10 cellular contexts compared by ENCODE assay signal in the genomic region with DNA sequence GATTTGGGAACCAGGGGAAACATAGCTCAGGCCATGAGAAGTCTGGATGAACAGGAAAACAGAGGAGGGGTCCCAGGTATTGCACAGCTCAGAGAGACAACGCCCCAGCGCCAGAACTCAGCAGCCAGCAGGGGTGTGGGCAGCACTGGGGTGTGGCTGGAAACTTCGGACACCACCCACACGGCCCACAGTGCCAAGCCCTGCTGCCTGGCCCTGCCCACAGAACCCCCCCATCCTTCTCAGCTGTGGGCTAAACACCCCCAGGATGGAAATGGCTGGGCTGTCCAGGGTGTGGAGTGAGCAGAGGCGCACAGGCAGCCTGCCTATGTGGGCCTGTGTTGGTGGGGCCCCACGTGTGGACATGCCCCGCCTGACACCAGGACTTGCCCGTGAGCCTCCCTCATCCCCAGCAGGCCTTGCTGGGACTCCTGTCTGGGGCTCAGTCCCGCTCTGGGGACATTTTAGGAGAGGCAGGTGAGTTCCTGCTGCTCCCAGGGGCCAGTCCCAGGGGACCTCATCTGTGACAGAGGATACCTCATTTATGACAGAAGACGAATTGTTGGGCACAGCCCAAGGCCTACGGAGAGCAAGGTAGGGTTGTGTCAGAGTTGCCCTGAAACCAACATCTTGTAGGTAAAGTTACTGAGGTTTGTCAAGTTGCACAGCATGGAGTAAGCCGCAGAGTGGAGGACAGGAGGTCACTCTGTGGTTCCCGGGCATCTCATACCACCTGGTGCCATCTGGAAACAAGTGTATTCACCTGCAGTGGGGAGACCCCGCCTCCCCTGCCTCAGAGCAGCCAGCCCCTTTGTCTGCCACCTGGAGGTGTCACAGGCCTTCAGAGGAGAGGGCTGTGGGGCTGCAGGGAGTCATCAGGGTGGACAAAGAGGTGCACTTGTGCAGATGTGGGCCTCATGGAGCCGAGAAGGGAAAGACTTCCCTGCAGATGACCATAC.
DNase-seq lines count a peak whose midpoint lies in the region; ATAC-seq, FAIRE-seq and TF ChIP-seq lines count a peak whose summit lies in the region.
"Had no signal": no experiment of that assay in that cellular context is flagged by ENCODE, and none has a peak within 500 bp of the region (broad histone marks: within the 10 kb centered on the region; RNA-seq: fewer than 3 reads in every experiment).

No MANE protein-coding gene starts in this region.

- H3K14ac ChIP-seq in trophoblast cell (ENCODE audit: low read length), result peak overlapping the region; percentile 22

- intact Hi-C loops in GM12878 (cut with micrococcal nuclease; ENCODE audit: unreplicated experiment), result no loop called here

- 0 out of 2 replicates have a peak, but pooled peaks have one; percentile 7 for TF ChIP-seq RAD21 in GM12878 (IDR thresholded peaks at IDR 0.05; ENCODE audit: insufficient read depth, low read depth, low read length)

- H4K8ac ChIP-seq in trophoblast cell (ENCODE audit: low read depth, low read length), result no peak overlapping the region

- WGBS in GM12878 (ENCODE audit: insufficient coverage, insufficient replicate concordance, low lambda C conversion rate, missing lambda C conversion rate), result 48% methylated on average over 15 of the region's 15 CpGs
- WGBS in trophoblast cell (ENCODE audit: extremely low coverage, insufficient coverage, insufficient read length), result no CpG with 5 or more reads among the region's 15 CpGs

- no peak overlapping the region for H3K18ac ChIP-seq in trophoblast cell (ENCODE audit: low read length)

- H3K36me3 ChIP-seq in GM12878 (ENCODE audit: control insufficient read depth in 2 of 2, insufficient read depth in 2 of 2, low read length in 1 of 2) (no peaks in the 10 kb centered on the region), trophoblast cell (ENCODE audit: control insufficient read depth in 1 of 2, insufficient read depth in 2 of 2, low read length in 2 of 2) (no peaks in the 10 kb centered on the region)

- POLR2A ChIA-PET in GM12878 (lab: Charles Lee), result no interaction called here

- RAD21 ChIA-PET in GM12878 (lab: Charles Lee; ENCODE audit: unreplicated experiment), result interaction anchor here (0.9 to 1.8 kb wide), 3 partner anchors 14 to 263 kb away, joined by 4 to 6 read pairs (median 4); no protein-coding TSS in a partner anchor

- no peak for TF ChIP-seq POLR2A in GM12878 (IDR thresholded peaks at IDR 0.05; ENCODE audit: low read depth, low read length)

- no peaks in the 10 kb centered on the region for H4K20me1 ChIP-seq in GM12878 (ENCODE audit: control insufficient read depth, insufficient read depth)

- DNase-seq in GM03348 (ENCODE audit: low spot score) (peak; percentile 3), NCI-H146 treated with DMSO at 0.1 percent for 48 hours (lab: John Stamatoyannopoulos, UW; ENCODE audit: unreplicated experiment) (peak; percentile 8), GM12878 (ENCODE audit: low read depth, low spot score) (no peak), trophoblast cell (no peak), urothelium cell line (ENCODE audit: low spot score) (no peak), NCI-H526 (lab: John Stamatoyannopoulos, UW) (no peak)
- DNase-seq: NCI-H1930, SIG-M5 had no signal

- no peak overlapping the region for H3K23ac ChIP-seq in trophoblast cell (ENCODE audit: low read length)

- ATAC-seq in GM12878 (no peak), GM21737 (IDR thresholded peaks at IDR 0.05; ENCODE audit: unreplicated experiment) (no peak)

- FAIRE-seq in GM12878 (lab: Jason Lieb, UNC) (no peak), urothelium cell line (lab: Jason Lieb, UNC) (no peak)
- FAIRE-seq: D721Med had no signal

- peaks cover 2% of the 10 kb centered on the region for H3K79me1 ChIP-seq in trophoblast cell (ENCODE audit: low read length)

- SMC1A ChIA-PET in GM12878 (lab: Charles Lee; ENCODE audit: uncharacterized antibody, unreplicated experiment), result interaction anchor here (0.9 to 1.2 kb wide), 3 partner anchors 9 to 30 kb away, joined by 3 read pairs; no protein-coding TSS in a partner anchor

- TF ChIP-seq EP300 in GM12878 (IDR thresholded peaks at IDR 0.05; ENCODE audit: borderline replicate concordance in 1 of 2, control insufficient read depth in 1 of 2, low read depth in 2 of 2, low read length in 2 of 2), result no peak

- H4K12ac ChIP-seq in trophoblast cell (ENCODE audit: low read depth, low read length), result no peak overlapping the region

- H3K4me2 ChIP-seq in GM12878 (ENCODE audit: control insufficient read depth, insufficient read depth) (no peak overlapping the region), trophoblast cell (ENCODE audit: low read length) (no peak overlapping the region)

- no peak overlapping the region for H2BK5ac ChIP-seq in trophoblast cell (ENCODE audit: low read depth, low read length, poor library complexity)

- H3K9me3 ChIP-seq in GM12878 (replicated peaks; ENCODE audit: control insufficient read depth, insufficient read depth, low read length), result no peaks in the 10 kb centered on the region
- no peaks in the 10 kb centered on the region for H3K9me3 ChIP-seq in trophoblast cell (ENCODE audit: insufficient read depth, low read depth, low read length)

- H3K4me1 ChIP-seq in GM12878 (ENCODE audit: control insufficient read depth, insufficient read depth, low read length) (no peaks in the 10 kb centered on the region), trophoblast cell (ENCODE audit: control insufficient read depth in 1 of 2, insufficient read depth in 2 of 2, low read length in 2 of 2) (peaks cover 0 to 5% of the 10 kb centered on the region in 2 experiments)

- no peak for TF ChIP-seq CTCF in GM12878 (IDR thresholded peaks at IDR 0.05 in 2 of 3, conservative IDR thresholded peaks at IDR 0.05 in 1 of 3; ENCODE audit: control insufficient read depth in 2 of 3, extremely low read depth in 1 of 3, insufficient read depth in 1 of 3, low read depth in 3 of 3, low read length in 3 of 3)

- H3K4me3 ChIP-seq in GM12878, result no peak overlapping the region
- H3K4me3 ChIP-seq in trophoblast cell (ENCODE audit: low read depth, low read length), result no peak overlapping the region

- in situ Hi-C loops in GM12878 (cut with MboI), result no loop called here

- H2AFZ ChIP-seq in GM12878 (ENCODE audit: control insufficient read depth, low read depth, low read length), result no peak overlapping the region
- H2AFZ ChIP-seq in trophoblast cell (ENCODE audit: insufficient read depth, low read length, poor library complexity), result no peak overlapping the region

- no peak overlapping the region for H2BK12ac ChIP-seq in trophoblast cell (ENCODE audit: low read length)

- no peaks in the 10 kb centered on the region for H3K79me2 ChIP-seq in GM12878 (ENCODE audit: control insufficient read depth, insufficient read depth, low read length)
- no peaks in the 10 kb centered on the region for H3K79me2 ChIP-seq in trophoblast cell (ENCODE audit: control insufficient read depth, insufficient read depth, low read length, poor library complexity)

- CTCF ChIA-PET in GM12878 (lab: Yijun Ruan, JAX), result interaction anchor here (0.9 to 1.0 kb wide), 2 partner anchors 14 to 27 kb away, joined by 3 read pairs; no protein-coding TSS in a partner anchor

- H2AK5ac ChIP-seq in trophoblast cell (ENCODE audit: low read length), result peak overlapping the region; percentile 33

- no peak overlapping the region for H3K27ac ChIP-seq in GM12878 (ENCODE audit: control insufficient read depth, insufficient read depth)
- H3K27ac ChIP-seq in trophoblast cell (ENCODE audit: low read depth, low read length), result no peak overlapping the region

- H3K9ac ChIP-seq in GM12878 (ENCODE audit: control insufficient read depth, insufficient read depth, low read length) (no peak overlapping the region), trophoblast cell (ENCODE audit: low read length) (no peak overlapping the region)

- H4K91ac ChIP-seq in trophoblast cell (ENCODE audit: low read depth, low read length), result peak overlapping the region; percentile 8

- BruUV-seq in GM12878 (replicated peaks; lab: Mats Ljungman, UMichigan), result no TSS peak

- no peak overlapping the region for H2BK120ac ChIP-seq in trophoblast cell (ENCODE audit: insufficient read depth, low read length, poor library complexity)

- H3K27me3 ChIP-seq in GM12878 (replicated peaks in 1 of 2; ENCODE audit: control insufficient read depth in 2 of 2, insufficient read depth in 2 of 2, low read length in 1 of 2), result no peaks in the 10 kb centered on the region; a peak in 3 of 4 replicates
- H3K27me3 ChIP-seq in trophoblast cell (ENCODE audit: insufficient read depth, low read length), result no peaks in the 10 kb centered on the region

- H3K4ac ChIP-seq in trophoblast cell (ENCODE audit: low read depth, low read length), result no peak overlapping the region

TF ChIP-seq in GM12878, 131 proteins besides CTCF, POLR2A, EP300 and RAD21 (continues in another document):
- no peak for TF ChIP-seq HDGF (IDR thresholded peaks at IDR 0.05)
- TF ChIP-seq MTA3 (IDR thresholded peaks at IDR 0.05; ENCODE audit: borderline replicate concordance, low read length), result no peak
- TF ChIP-seq, protein P1, sequence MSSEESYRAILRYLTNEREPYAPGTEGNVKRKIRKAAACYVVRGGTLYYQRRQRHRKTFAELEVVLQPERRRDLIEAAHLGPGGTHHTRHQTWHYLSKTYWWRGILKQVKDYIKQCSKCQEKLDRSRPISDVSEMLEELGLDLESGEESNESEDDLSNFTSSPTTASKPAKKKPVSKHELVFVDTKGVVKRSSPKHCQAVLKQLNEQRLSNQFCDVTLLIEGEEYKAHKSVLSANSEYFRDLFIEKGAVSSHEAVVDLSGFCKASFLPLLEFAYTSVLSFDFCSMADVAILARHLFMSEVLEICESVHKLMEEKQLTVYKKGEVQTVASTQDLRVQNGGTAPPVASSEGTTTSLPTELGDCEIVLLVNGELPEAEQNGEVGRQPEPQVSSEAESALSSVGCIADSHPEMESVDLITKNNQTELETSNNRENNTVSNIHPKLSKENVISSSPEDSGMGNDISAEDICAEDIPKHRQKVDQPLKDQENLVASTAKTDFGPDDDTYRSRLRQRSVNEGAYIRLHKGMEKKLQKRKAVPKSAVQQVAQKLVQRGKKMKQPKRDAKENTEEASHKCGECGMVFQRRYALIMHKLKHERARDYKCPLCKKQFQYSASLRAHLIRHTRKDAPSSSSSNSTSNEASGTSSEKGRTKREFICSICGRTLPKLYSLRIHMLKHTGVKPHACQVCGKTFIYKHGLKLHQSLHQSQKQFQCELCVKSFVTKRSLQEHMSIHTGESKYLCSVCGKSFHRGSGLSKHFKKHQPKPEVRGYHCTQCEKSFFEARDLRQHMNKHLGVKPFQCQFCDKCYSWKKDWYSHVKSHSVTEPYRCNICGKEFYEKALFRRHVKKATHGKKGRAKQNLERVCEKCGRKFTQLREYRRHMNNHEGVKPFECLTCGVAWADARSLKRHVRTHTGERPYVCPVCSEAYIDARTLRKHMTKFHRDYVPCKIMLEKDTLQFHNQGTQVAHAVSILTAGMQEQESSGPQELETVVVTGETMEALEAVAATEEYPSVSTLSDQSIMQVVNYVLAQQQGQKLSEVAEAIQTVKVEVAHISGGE (CRISPR knock-in tag; IDR thresholded peaks at IDR 0.05), result no peak
- no peak for TF ChIP-seq ZNF384 (IDR thresholded peaks at IDR 0.05; ENCODE audit: borderline replicate concordance, low read depth, low read length)

Comparison
In these comparisons a context has a peak if more than half of its experiments do, and no peak if none do; other contexts are left out.
1. DNase-seq: peak in GM03348 (single experiment) and NCI-H146 treated with DMSO at 0.1 percent for 48 hours (single experiment); none in GM12878 (single experiment), trophoblast cell (0 of 2), urothelium cell line (single experiment) and NCI-H526 (0 of 2).